Comparison of ENCODE assay signal across 8 cellular contexts in genomic region chr16:86517652-86518258, GRCh38. TPM values are rescaled to one million over a fixed set of nuclear protein-coding genes. Genes with fewer than 3 reads are reported as not detected.
DNase-seq lines count a peak whose midpoint lies in the region; ATAC-seq and TF ChIP-seq lines count a peak whose summit lies in the region.

No MANE protein-coding gene starts in this region.

- ATAC-seq in left colon (peak; percentile 70), GM18907 (IDR thresholded peaks at IDR 0.05; ENCODE audit: unreplicated experiment) (no peak)

- TF ChIP-seq CTCF in cardiac fibroblast (IDR thresholded peaks at IDR 0.05; ENCODE audit: low read depth, low read length), result peak; percentile 94

- no peak overlapping the region for H3K4me3 ChIP-seq in cardiac fibroblast (replicated peaks in 1 of 2; ENCODE audit: low read depth in 2 of 2, low read length in 2 of 2)

- intact Hi-C loops in left colon (cut with DNase I, micrococcal nuclease), result loop anchor here in 1 of 2 donors (10.0 kb wide), 1 partner anchor 173 kb away; no protein-coding TSS in a partner anchor

- DNase-seq in 8988T (peak; percentile 96), ELF-1 (ENCODE audit: low read depth, low spot score) (peak; percentile 83), NCI-H748 (lab: John Stamatoyannopoulos, UW; ENCODE audit: unreplicated experiment) (peak; percentile 29), cardiac fibroblast (ENCODE audit: low read depth in 2 of 2) (peak; percentile 65 to 77), left colon (peak; percentile 62 to 76), superior temporal gyrus (ENCODE audit: extremely low spot score) (peak; percentile 71), NCI-H128 (lab: John Stamatoyannopoulos, UW; ENCODE audit: unreplicated experiment) (no peak)

RNA-seq across cellular contexts. Expression of gene FOXF1, which starts 7.4 kb away (rescaled TPM):
- 10 to 100 TPM in 1 of 2 donors, 1 to 10 TPM in 1; 4.9 to 13.7 TPM for total RNA-seq in left colon

RNA-seq across cellular contexts. Expression of gene MTHFSD, which starts 37.3 kb away (rescaled TPM):
- 10 to 100 TPM; 18.6 to 23.3 TPM for total RNA-seq in left colon

RNA-seq across cellular contexts. Expression of gene FOXC2, which starts 48.9 kb away (rescaled TPM):
- under 1 TPM; 0.34 TPM for total RNA-seq in left colon
